18 cellular contexts compared by ENCODE assay signal in genomic region chr14:63940387-63940786, GRCh38.
DNase-seq lines count a peak whose midpoint lies in the region; ATAC-seq and TF ChIP-seq lines count a peak whose summit lies in the region.
"Had no signal": no experiment of that assay in that cellular context is flagged by ENCODE, and none has a peak within 500 bp of the region (broad histone marks: within the 10 kb centered on the region; RNA-seq: fewer than 3 reads in every experiment).

No MANE protein-coding gene starts in this region.

- peaks cover 0 to 8% (median 5%) of the 10 kb centered on the region in 3 experiments for H3K36me3 ChIP-seq in naive thymus-derived CD4-positive, alpha-beta T cell (ENCODE audit: control insufficient read depth in 2 of 3, insufficient read depth in 3 of 3, low read length in 3 of 3)
- no peaks in the 10 kb centered on the region for H3K36me3 ChIP-seq in breast epithelium
- H3K36me3 ChIP-seq: MG63 had no signal

- peak overlapping the region; percentile 16 for H3K27ac Mint-ChIP-seq in activated CD4-positive, alpha-beta T cell treated with anti-CD3 and anti-CD28 coated beads for 36 hours
- H3K27ac Mint-ChIP-seq in activated T-helper 1 cell treated with anti-CD3 and anti-CD28 coated beads, Interleukin-12 subunit alpha, Interleukin-12 subunit beta, Interleukin-2, Interleukin-4 antibody, amounts not matched to agents 30 ng/mL and 10 ng/mL and 1 ng/mL, durations not matched to agents 14 hours and 24 hours and 36 hours: peak overlapping the region; percentile 45
- H3K27ac Mint-ChIP-seq in naive thymus-derived CD4-positive, alpha-beta T cell: peak overlapping the region; percentile 60 to 95 (median 87)
- H3K27ac Mint-ChIP-seq: stimulated activated naive B cell treated with anti-CD40 and anti-IgM and Interleukin-4, amounts not matched to agents 10 μg/mL and 1 μg/mL and 100 μg/mL, for 72 hours had no signal

- POLR2A ChIA-PET in activated CD4-positive, alpha-beta T cell treated with anti-CD3 and anti-CD28 coated beads for 36 hours (lab: Charles Lee): no interaction called here
- POLR2A ChIA-PET in naive thymus-derived CD4-positive, alpha-beta T cell (lab: Charles Lee): interaction anchor here (0.5 to 3.1 kb wide), 9 partner anchors 11 to 90 kb away, joined by 3 to 18 read pairs (median 3); partner anchors contain the start of gene SYNE2

- CTCF ChIA-PET in activated CD4-positive, alpha-beta T cell treated with anti-CD3 and anti-CD28 coated beads for 36 hours (lab: Charles Lee): no interaction called here
- CTCF ChIA-PET in naive thymus-derived CD4-positive, alpha-beta T cell (lab: Charles Lee): interaction anchor here (0.7 to 1.2 kb wide), 2 partner anchors 11 to 32 kb away, joined by 4 read pairs; no protein-coding TSS in a partner anchor

- peak overlapping the region; percentile 63 for H3K27ac ChIP-seq in naive thymus-derived CD4-positive, alpha-beta T cell (ENCODE audit: low read depth, low read length)
- no peak overlapping the region for H3K27ac ChIP-seq in breast epithelium
- H3K27ac ChIP-seq: right atrium auricular region, transverse colon had no signal

- H3K4me1 ChIP-seq in naive thymus-derived CD4-positive, alpha-beta T cell (ENCODE audit: control insufficient read depth in 2 of 2, insufficient read depth in 2 of 2, low read length in 2 of 2): peaks cover 36 to 46% of the 10 kb centered on the region in 2 donors
- H3K4me1 ChIP-seq in breast epithelium: no peaks in the 10 kb centered on the region
- H3K4me1 ChIP-seq: transverse colon had no signal

- TF ChIP-seq CTCF in breast epithelium (IDR thresholded peaks at IDR 0.05): no peak

- H3K9me3 Mint-ChIP-seq in activated CD4-positive, alpha-beta T cell treated with anti-CD3 and anti-CD28 coated beads for 36 hours (ENCODE audit: low read depth): no peaks in the 10 kb centered on the region
- no peaks in the 10 kb centered on the region for H3K9me3 Mint-ChIP-seq in activated T-helper 1 cell treated with anti-CD3 and anti-CD28 coated beads, Interleukin-12 subunit alpha, Interleukin-12 subunit beta, Interleukin-2, Interleukin-4 antibody, amounts not matched to agents 30 ng/mL and 10 ng/mL and 1 ng/mL, durations not matched to agents 14 hours and 24 hours and 36 hours
- no peaks in the 10 kb centered on the region for H3K9me3 Mint-ChIP-seq in naive thymus-derived CD4-positive, alpha-beta T cell
- H3K9me3 Mint-ChIP-seq: stimulated activated naive B cell treated with anti-CD40 and anti-IgM and Interleukin-4, amounts not matched to agents 10 μg/mL and 1 μg/mL and 100 μg/mL, for 72 hours had no signal

- H3K4me1 Mint-ChIP-seq in activated CD4-positive, alpha-beta T cell treated with anti-CD3 and anti-CD28 coated beads for 36 hours: peaks cover 23% of the 10 kb centered on the region
- H3K4me1 Mint-ChIP-seq in activated T-helper 1 cell treated with anti-CD3 and anti-CD28 coated beads, Interleukin-12 subunit alpha, Interleukin-12 subunit beta, Interleukin-2, Interleukin-4 antibody, amounts not matched to agents 30 ng/mL and 10 ng/mL and 1 ng/mL, durations not matched to agents 14 hours and 24 hours and 36 hours (ENCODE audit: low read depth): peaks cover 23% of the 10 kb centered on the region
- H3K4me1 Mint-ChIP-seq in naive thymus-derived CD4-positive, alpha-beta T cell: peaks cover 14 to 33% (median 28%) of the 10 kb centered on the region in 7 donors

- no peaks in the 10 kb centered on the region for H3K27me3 ChIP-seq in naive thymus-derived CD4-positive, alpha-beta T cell (ENCODE audit: control insufficient read depth in 2 of 2, insufficient read depth in 2 of 2, low read length in 2 of 2)
- H3K27me3 ChIP-seq in breast epithelium: no peaks in the 10 kb centered on the region
- H3K27me3 ChIP-seq: MG63, right atrium auricular region, transverse colon had no signal

- no peak overlapping the region for H3K4me3 ChIP-seq in naive thymus-derived CD4-positive, alpha-beta T cell (ENCODE audit: low read length)
- H3K4me3 ChIP-seq in breast epithelium: no peak overlapping the region
- H3K4me3 ChIP-seq: MG63, right atrium auricular region, transverse colon had no signal

- no peak for TF ChIP-seq POLR2A in breast epithelium (IDR thresholded peaks at IDR 0.05)

- H3K27me3 Mint-ChIP-seq in activated CD4-positive, alpha-beta T cell treated with anti-CD3 and anti-CD28 coated beads for 36 hours: no peaks in the 10 kb centered on the region
- no peaks in the 10 kb centered on the region for H3K27me3 Mint-ChIP-seq in activated T-helper 1 cell treated with anti-CD3 and anti-CD28 coated beads, Interleukin-12 subunit alpha, Interleukin-12 subunit beta, Interleukin-2, Interleukin-4 antibody, amounts not matched to agents 30 ng/mL and 10 ng/mL and 1 ng/mL, durations not matched to agents 14 hours and 24 hours and 36 hours (ENCODE audit: insufficient read depth)
- no peaks in the 10 kb centered on the region for H3K27me3 Mint-ChIP-seq in naive thymus-derived CD4-positive, alpha-beta T cell
- H3K27me3 Mint-ChIP-seq: stimulated activated naive B cell treated with anti-CD40 and anti-IgM and Interleukin-4, amounts not matched to agents 10 μg/mL and 1 μg/mL and 100 μg/mL, for 72 hours had no signal

- H3K9me3 ChIP-seq in naive thymus-derived CD4-positive, alpha-beta T cell (ENCODE audit: control insufficient read depth in 2 of 3, low read length in 3 of 3): no peaks in the 10 kb centered on the region
- H3K9me3 ChIP-seq in breast epithelium: no peaks in the 10 kb centered on the region
- H3K9me3 ChIP-seq: MG63, right atrium auricular region, transverse colon had no signal

- peak; percentile 38 for ATAC-seq in activated CD4-positive, alpha-beta T cell treated with anti-CD3 and anti-CD28 coated beads for 36 hours
- peak; percentile 38 for ATAC-seq in GM18868 (IDR thresholded peaks at IDR 0.05; ENCODE audit: unreplicated experiment)
- ATAC-seq in naive thymus-derived CD4-positive, alpha-beta T cell: peak; percentile 74
- ATAC-seq: left ventricle myocardium superior; stimulated activated naive B cell treated with anti-CD40 and anti-IgM and Interleukin-4, amounts not matched to agents 10 μg/mL and 1 μg/mL and 100 μg/mL, for 72 hours had no signal

- peaks cover 16% of the 10 kb centered on the region for H3K36me3 Mint-ChIP-seq in activated CD4-positive, alpha-beta T cell treated with anti-CD3 and anti-CD28 coated beads for 36 hours (ENCODE audit: low read depth)
- peaks cover 13% of the 10 kb centered on the region for H3K36me3 Mint-ChIP-seq in activated T-helper 1 cell treated with anti-CD3 and anti-CD28 coated beads, Interleukin-12 subunit alpha, Interleukin-12 subunit beta, Interleukin-2, Interleukin-4 antibody, amounts not matched to agents 30 ng/mL and 10 ng/mL and 1 ng/mL, durations not matched to agents 14 hours and 24 hours and 36 hours (ENCODE audit: low read depth)
- peaks cover 0 to 21% (median 7%) of the 10 kb centered on the region in 5 donors for H3K36me3 Mint-ChIP-seq in naive thymus-derived CD4-positive, alpha-beta T cell
- H3K36me3 Mint-ChIP-seq: stimulated activated naive B cell treated with anti-CD40 and anti-IgM and Interleukin-4, amounts not matched to agents 10 μg/mL and 1 μg/mL and 100 μg/mL, for 72 hours had no signal

- intact Hi-C loops in activated CD4-positive, alpha-beta T cell treated with anti-CD3 and anti-CD28 coated beads for 36 hours (cut with DNase I, micrococcal nuclease): loop anchor here (5.0 kb wide), 1 partner anchor 88 kb away; the partner anchor contains the start of gene SYNE2 (in 2 of the 2)
- intact Hi-C loops in activated T-helper 1 cell treated with anti-CD3 and anti-CD28 coated beads, Interleukin-12 subunit alpha, Interleukin-12 subunit beta, Interleukin-2, Interleukin-4 antibody, amounts not matched to agents 30 ng/mL and 10 ng/mL and 1 ng/mL, durations not matched to agents 14 hours and 24 hours and 36 hours (cut with micrococcal nuclease): loop anchor here (2.0 kb wide), 1 partner anchor 88 kb away; the partner anchor contains the start of gene SYNE2
- intact Hi-C loops in naive thymus-derived CD4-positive, alpha-beta T cell (cut with micrococcal nuclease): loop anchor here (1.0 to 5.0 kb wide), 3 partner anchors 33 to 88 kb away; no protein-coding TSS in a partner anchor
- intact Hi-C loops in breast epithelium (cut with DNase I; ENCODE audit: low total_unique reads): loop anchor here (2.0 kb wide), 1 partner anchor 66 kb away; no protein-coding TSS in a partner anchor

- H3K4me3 Mint-ChIP-seq in activated CD4-positive, alpha-beta T cell treated with anti-CD3 and anti-CD28 coated beads for 36 hours: no peak overlapping the region
- H3K4me3 Mint-ChIP-seq in activated T-helper 1 cell treated with anti-CD3 and anti-CD28 coated beads, Interleukin-12 subunit alpha, Interleukin-12 subunit beta, Interleukin-2, Interleukin-4 antibody, amounts not matched to agents 30 ng/mL and 10 ng/mL and 1 ng/mL, durations not matched to agents 14 hours and 24 hours and 36 hours: peak overlapping the region; percentile 23
- peak overlapping the region; percentile 24 to 70 (median 67) for H3K4me3 Mint-ChIP-seq in naive thymus-derived CD4-positive, alpha-beta T cell
- H3K4me3 Mint-ChIP-seq: stimulated activated naive B cell treated with anti-CD40 and anti-IgM and Interleukin-4, amounts not matched to agents 10 μg/mL and 1 μg/mL and 100 μg/mL, for 72 hours had no signal

- DNase-seq in activated CD4-positive, alpha-beta T cell treated with anti-CD3 and anti-CD28 coated beads for 36 hours: no peak
- no peak for DNase-seq in activated CD4-positive, alpha-beta T cell treated with anti-CD3 and anti-CD28 coated beads for 48 hours
- no peak for DNase-seq in activated T-helper 1 cell treated with anti-CD3 and anti-CD28 coated beads, Interleukin-12 subunit alpha, Interleukin-12 subunit beta, Interleukin-2, Interleukin-4 antibody, amounts not matched to agents 30 ng/mL and 10 ng/mL and 1 ng/mL, durations not matched to agents 14 hours and 24 hours and 36 hours (ENCODE audit: low spot score)
- DNase-seq in naive thymus-derived CD4-positive, alpha-beta T cell: peak in 6 of 9 donors; percentile 36 to 58 (median 43)
- DNase-seq in breast epithelium (ENCODE audit: low spot score in 2 of 2) (no peak), DMS153 (lab: John Stamatoyannopoulos, UW) (no peak), cerebellar cortex (ENCODE audit: low spot score) (no peak)
- DNase-seq: effector CD8-positive, alpha-beta T cell; left ventricle myocardium superior; MG63; NCI-H1436 treated with DMSO at 0.1 percent for 48 hours; NK-92 treated with Interleukin-12 subunit alpha and Interleukin-12 subunit beta, amount 100 ng/mL, for 24 hours; RPMI8226; stimulated activated CD4-positive, alpha-beta T cell treated with anti-CD3 and anti-CD28 coated beads, Interleukin-15, amount 100 ng/mL, for 24 hours; stimulated activated naive B cell treated with anti-CD40 and anti-IgM and Interleukin-4, amounts not matched to agents 10 μg/mL and 1 μg/mL and 100 μg/mL, for 72 hours; transverse colon had no signal

Comparison
In these comparisons a context has a peak if more than half of its experiments do, and no peak if none do; other contexts are left out.
1. DNase-seq: peak in naive thymus-derived CD4-positive, alpha-beta T cell (6 of 9); none in activated CD4-positive, alpha-beta T cell treated with anti-CD3 and anti-CD28 coated beads for 36 hours (single experiment), activated CD4-positive, alpha-beta T cell treated with anti-CD3 and anti-CD28 coated beads for 48 hours (single experiment), activated T-helper 1 cell treated with anti-CD3 and anti-CD28 coated beads, Interleukin-12 subunit alpha, Interleukin-12 subunit beta, Interleukin-2, Interleukin-4 antibody, amounts not matched to agents 30 ng/mL and 10 ng/mL and 1 ng/mL, durations not matched to agents 14 hours and 24 hours and 36 hours (single experiment), breast epithelium (0 of 2), DMS153 (single experiment) and cerebellar cortex (single experiment).
2. H3K27ac Mint-ChIP-seq: peak in every context shown above with its lines; median percentile 87 in naive thymus-derived CD4-positive, alpha-beta T cell; 45 in activated T-helper 1 cell treated with anti-CD3 and anti-CD28 coated beads, Interleukin-12 subunit alpha, Interleukin-12 subunit beta, Interleukin-2, Interleukin-4 antibody, amounts not matched to agents 30 ng/mL and 10 ng/mL and 1 ng/mL, durations not matched to agents 14 hours and 24 hours and 36 hours; 16 in activated CD4-positive, alpha-beta T cell treated with anti-CD3 and anti-CD28 coated beads for 36 hours.
3. Peak in every context shown above with its lines, with median percentiles within 50 percentile points of each other: ATAC-seq.